Comparison of ENCODE assay signal across 1 cellular context in the genomic region with DNA sequence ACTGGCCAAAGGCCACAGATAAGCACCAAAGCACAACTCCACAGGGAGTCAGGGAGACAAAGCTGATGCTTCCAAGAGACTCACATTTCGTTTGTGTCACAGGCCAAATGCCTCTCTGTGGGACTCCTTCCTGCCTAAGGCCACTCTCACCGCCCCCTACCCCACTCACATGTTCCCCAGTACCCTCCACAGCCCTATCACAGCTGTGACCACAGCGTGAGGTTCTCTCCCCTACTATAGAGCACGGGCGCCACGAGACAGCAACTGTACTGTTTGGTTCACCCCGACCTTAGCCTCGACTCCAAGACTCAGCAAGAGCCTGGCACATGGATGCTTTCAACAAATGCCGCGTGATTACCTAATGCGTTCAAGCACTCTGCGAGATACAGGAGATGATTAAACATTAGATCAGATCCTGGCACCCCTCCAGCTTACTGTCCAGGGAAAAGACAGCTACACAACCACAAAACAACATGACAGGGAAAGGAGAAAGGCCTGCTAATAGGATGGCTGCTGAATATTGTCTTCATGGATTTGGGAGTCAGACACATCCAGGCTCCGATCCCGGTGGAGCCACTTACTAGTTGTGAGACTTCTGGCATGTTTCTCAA.
TF ChIP-seq lines count a peak whose summit lies in the region.

No MANE protein-coding gene starts in this region.

TF ChIP-seq in HEK293, 187 proteins besides CTCF, POLR2A, EP300 and RAD21 (continued from another document and continues in another):
- TF ChIP-seq ZNF2 (tag by site-specific recombination; IDR thresholded peaks at IDR 0.05) (0 out of 2 replicates have a peak, but pooled peaks have one; percentile 34), ZNF37A (tag by site-specific recombination; IDR thresholded peaks at IDR 0.05) (no peak), ZNF792 (tag by site-specific recombination; IDR thresholded peaks at IDR 0.05) (no peak), ZNF548 (tag by site-specific recombination; IDR thresholded peaks at IDR 0.05) (no peak), ZBTB8A (tag by site-specific recombination; IDR thresholded peaks at IDR 0.05) (no peak), ZNF211 (tag by site-specific recombination; IDR thresholded peaks at IDR 0.05; ENCODE audit: low read depth) (no peak), ZNF416 (tag by site-specific recombination; IDR thresholded peaks at IDR 0.05) (no peak), ZNF350 (tag by site-specific recombination; IDR thresholded peaks at IDR 0.05) (no peak), GLI2 (tag by site-specific recombination; IDR thresholded peaks at IDR 0.05; ENCODE audit: borderline replicate concordance, low read depth) (no peak), ZNF529 (tag by site-specific recombination; IDR thresholded peaks at IDR 0.05; ENCODE audit: insufficient replicate concordance) (no peak), ZBTB1 (tag by site-specific recombination; IDR thresholded peaks at IDR 0.05) (no peak), ZNF175 (tag by site-specific recombination; IDR thresholded peaks at IDR 0.05) (no peak), OVOL3 (tag by site-specific recombination; IDR thresholded peaks at IDR 0.05) (no peak), ZNF184 (tag by site-specific recombination; IDR thresholded peaks at IDR 0.05) (0 out of 2 replicates have a peak, but pooled peaks have one; percentile 10), ZNF239 (tag by site-specific recombination; IDR thresholded peaks at IDR 0.05) (no peak), ZNF707 (tag by site-specific recombination; IDR thresholded peaks at IDR 0.05) (no peak), ZNF626 (tag by site-specific recombination; IDR thresholded peaks at IDR 0.05) (no peak), ZSCAN18 (tag by site-specific recombination; IDR thresholded peaks at IDR 0.05) (no peak), ZNF558 (tag by site-specific recombination; IDR thresholded peaks at IDR 0.05) (0 out of 2 replicates have a peak, but pooled peaks have one; percentile 44), ZNF214 (tag by site-specific recombination; IDR thresholded peaks at IDR 0.05; ENCODE audit: borderline replicate concordance) (no peak), BCL11B (tag by site-specific recombination; IDR thresholded peaks at IDR 0.05; ENCODE audit: low read depth) (no peak), EGR2 (tag by site-specific recombination; IDR thresholded peaks at IDR 0.05; ENCODE audit: low read depth) (no peak), ZNF140 (tag by site-specific recombination; IDR thresholded peaks at IDR 0.05) (no peak), ZFP69B (tag by site-specific recombination; IDR thresholded peaks at IDR 0.05) (peak; percentile 75), ZBTB48 (tag by site-specific recombination; IDR thresholded peaks at IDR 0.05) (no peak), ZNF776 (tag by site-specific recombination; IDR thresholded peaks at IDR 0.05; ENCODE audit: borderline replicate concordance) (no peak), ZNF513 (tag by site-specific recombination; IDR thresholded peaks at IDR 0.05) (no peak), ZNF133 (tag by site-specific recombination; IDR thresholded peaks at IDR 0.05) (no peak), ZFP3 (tag by site-specific recombination; IDR thresholded peaks at IDR 0.05; ENCODE audit: low read depth) (no peak), KLF1 (tag by site-specific recombination; IDR thresholded peaks at IDR 0.05) (no peak), ZNF398 (tag by site-specific recombination; IDR thresholded peaks at IDR 0.05) (peak; percentile 21; the same call in 1 of the 2 replicates), ZNF610 (tag by site-specific recombination; IDR thresholded peaks at IDR 0.05; ENCODE audit: borderline replicate concordance) (no peak), ZNF654 (tag by site-specific recombination; IDR thresholded peaks at IDR 0.05; ENCODE audit: low read depth) (no peak), ZFP41 (tag by site-specific recombination; IDR thresholded peaks at IDR 0.05; ENCODE audit: borderline replicate concordance) (no peak), ZNF561 (tag by site-specific recombination; IDR thresholded peaks at IDR 0.05; ENCODE audit: borderline replicate concordance) (no peak), ZSCAN23 (tag by site-specific recombination; IDR thresholded peaks at IDR 0.05) (no peak), ZNF544 (tag by site-specific recombination; IDR thresholded peaks at IDR 0.05) (no peak), ZNF155 (tag by site-specific recombination; IDR thresholded peaks at IDR 0.05) (no peak), ZFP37 (tag by site-specific recombination; IDR thresholded peaks at IDR 0.05) (peak; percentile 76; the same call in 1 of the 2 replicates), ZNF701 (tag by site-specific recombination; IDR thresholded peaks at IDR 0.05) (no peak), ZNF366 (tag by site-specific recombination; conservative IDR thresholded peaks at IDR 0.05) (peak; percentile 78), YY1 (tag by site-specific recombination; IDR thresholded peaks at IDR 0.05) (no peak), ZNF639 (tag by site-specific recombination; IDR thresholded peaks at IDR 0.05) (no peak), ZNF324 (tag by site-specific recombination; IDR thresholded peaks at IDR 0.05) (peak; percentile 58; the same call in 1 of the 2 replicates)
- TF ChIP-seq, protein P1, sequence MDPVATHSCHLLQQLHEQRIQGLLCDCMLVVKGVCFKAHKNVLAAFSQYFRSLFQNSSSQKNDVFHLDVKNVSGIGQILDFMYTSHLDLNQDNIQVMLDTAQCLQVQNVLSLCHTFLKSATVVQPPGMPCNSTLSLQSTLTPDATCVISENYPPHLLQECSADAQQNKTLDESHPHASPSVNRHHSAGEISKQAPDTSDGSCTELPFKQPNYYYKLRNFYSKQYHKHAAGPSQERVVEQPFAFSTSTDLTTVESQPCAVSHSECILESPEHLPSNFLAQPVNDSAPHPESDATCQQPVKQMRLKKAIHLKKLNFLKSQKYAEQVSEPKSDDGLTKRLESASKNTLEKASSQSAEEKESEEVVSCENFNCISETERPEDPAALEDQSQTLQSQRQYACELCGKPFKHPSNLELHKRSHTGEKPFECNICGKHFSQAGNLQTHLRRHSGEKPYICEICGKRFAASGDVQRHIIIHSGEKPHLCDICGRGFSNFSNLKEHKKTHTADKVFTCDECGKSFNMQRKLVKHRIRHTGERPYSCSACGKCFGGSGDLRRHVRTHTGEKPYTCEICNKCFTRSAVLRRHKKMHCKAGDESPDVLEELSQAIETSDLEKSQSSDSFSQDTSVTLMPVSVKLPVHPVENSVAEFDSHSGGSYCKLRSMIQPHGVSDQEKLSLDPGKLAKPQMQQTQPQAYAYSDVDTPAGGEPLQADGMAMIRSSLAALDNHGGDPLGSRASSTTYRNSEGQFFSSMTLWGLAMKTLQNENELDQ (tag by site-specific recombination; IDR thresholded peaks at IDR 0.05; ENCODE audit: low read depth) = no peak
- TF ChIP-seq, protein P2, sequence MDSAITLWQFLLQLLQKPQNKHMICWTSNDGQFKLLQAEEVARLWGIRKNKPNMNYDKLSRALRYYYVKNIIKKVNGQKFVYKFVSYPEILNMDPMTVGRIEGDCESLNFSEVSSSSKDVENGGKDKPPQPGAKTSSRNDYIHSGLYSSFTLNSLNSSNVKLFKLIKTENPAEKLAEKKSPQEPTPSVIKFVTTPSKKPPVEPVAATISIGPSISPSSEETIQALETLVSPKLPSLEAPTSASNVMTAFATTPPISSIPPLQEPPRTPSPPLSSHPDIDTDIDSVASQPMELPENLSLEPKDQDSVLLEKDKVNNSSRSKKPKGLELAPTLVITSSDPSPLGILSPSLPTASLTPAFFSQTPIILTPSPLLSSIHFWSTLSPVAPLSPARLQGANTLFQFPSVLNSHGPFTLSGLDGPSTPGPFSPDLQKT (IDR thresholded peaks at IDR 0.05; ENCODE audit: borderline replicate concordance, low read depth, low read length) = no peak
- TF ChIP-seq, protein P3, sequence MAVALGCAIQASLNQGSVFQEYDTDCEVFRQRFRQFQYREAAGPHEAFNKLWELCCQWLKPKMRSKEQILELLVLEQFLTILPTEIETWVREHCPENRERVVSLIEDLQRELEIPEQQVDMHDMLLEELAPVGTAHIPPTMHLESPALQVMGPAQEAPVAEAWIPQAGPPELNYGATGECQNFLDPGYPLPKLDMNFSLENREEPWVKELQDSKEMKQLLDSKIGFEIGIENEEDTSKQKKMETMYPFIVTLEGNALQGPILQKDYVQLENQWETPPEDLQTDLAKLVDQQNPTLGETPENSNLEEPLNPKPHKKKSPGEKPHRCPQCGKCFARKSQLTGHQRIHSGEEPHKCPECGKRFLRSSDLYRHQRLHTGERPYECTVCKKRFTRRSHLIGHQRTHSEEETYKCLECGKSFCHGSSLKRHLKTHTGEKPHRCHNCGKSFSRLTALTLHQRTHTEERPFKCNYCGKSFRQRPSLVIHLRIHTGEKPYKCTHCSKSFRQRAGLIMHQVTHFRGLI (tag by site-specific recombination; IDR thresholded peaks at IDR 0.05) = no peak
- TF ChIP-seq, protein P4, sequence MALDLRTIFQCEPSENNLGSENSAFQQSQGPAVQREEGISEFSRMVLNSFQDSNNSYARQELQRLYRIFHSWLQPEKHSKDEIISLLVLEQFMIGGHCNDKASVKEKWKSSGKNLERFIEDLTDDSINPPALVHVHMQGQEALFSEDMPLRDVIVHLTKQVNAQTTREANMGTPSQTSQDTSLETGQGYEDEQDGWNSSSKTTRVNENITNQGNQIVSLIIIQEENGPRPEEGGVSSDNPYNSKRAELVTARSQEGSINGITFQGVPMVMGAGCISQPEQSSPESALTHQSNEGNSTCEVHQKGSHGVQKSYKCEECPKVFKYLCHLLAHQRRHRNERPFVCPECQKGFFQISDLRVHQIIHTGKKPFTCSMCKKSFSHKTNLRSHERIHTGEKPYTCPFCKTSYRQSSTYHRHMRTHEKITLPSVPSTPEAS (tag by site-specific recombination; IDR thresholded peaks at IDR 0.05) = no peak
- TF ChIP-seq, protein P5, sequence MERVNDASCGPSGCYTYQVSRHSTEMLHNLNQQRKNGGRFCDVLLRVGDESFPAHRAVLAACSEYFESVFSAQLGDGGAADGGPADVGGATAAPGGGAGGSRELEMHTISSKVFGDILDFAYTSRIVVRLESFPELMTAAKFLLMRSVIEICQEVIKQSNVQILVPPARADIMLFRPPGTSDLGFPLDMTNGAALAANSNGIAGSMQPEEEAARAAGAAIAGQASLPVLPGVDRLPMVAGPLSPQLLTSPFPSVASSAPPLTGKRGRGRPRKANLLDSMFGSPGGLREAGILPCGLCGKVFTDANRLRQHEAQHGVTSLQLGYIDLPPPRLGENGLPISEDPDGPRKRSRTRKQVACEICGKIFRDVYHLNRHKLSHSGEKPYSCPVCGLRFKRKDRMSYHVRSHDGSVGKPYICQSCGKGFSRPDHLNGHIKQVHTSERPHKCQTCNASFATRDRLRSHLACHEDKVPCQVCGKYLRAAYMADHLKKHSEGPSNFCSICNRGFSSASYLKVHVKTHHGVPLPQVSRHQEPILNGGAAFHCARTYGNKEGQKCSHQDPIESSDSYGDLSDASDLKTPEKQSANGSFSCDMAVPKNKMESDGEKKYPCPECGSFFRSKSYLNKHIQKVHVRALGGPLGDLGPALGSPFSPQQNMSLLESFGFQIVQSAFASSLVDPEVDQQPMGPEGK (tag by site-specific recombination; IDR thresholded peaks at IDR 0.05) = no peak; the same call in 1 of the 2 replicates
